ENCODE assay signal across 9 cellular contexts in genomic region chr4:73589887-73590801, GRCh38. TPM values are rescaled to one million over a fixed set of nuclear protein-coding genes. Genes with fewer than 3 reads are reported as not detected.
DNase-seq lines count a peak whose midpoint lies in the region; ATAC-seq and TF ChIP-seq lines count a peak whose summit lies in the region.
"Had no signal": no experiment of that assay in that cellular context is flagged by ENCODE, and none has a peak within 500 bp of the region (broad histone marks: within the 10 kb centered on the region; RNA-seq: fewer than 3 reads in every experiment).

No MANE protein-coding gene starts in this region.

- DNase-seq in NOMO-1 treated with DMSO at 0.1 percent for 48 hours (lab: John Stamatoyannopoulos, UW; ENCODE audit: unreplicated experiment) (peak; percentile 91), progenitor cell of endocrine pancreas (ENCODE audit: low spot score, unreplicated experiment) (no peak), NCI-H2227 (lab: John Stamatoyannopoulos, UW; ENCODE audit: unreplicated experiment) (no peak), nephron progenitor cell (no peak)
- DNase-seq in activated CD4-positive, CD25-positive, alpha-beta regulatory T cell treated with anti-CD3 and anti-CD28 coated beads, Interleukin-2, amount 50 U/mL, for 72 hours = no peak
- no peak for DNase-seq in stimulated activated CD4-positive, alpha-beta T cell treated with anti-CD3 and anti-CD28 coated beads, Interleukin-1b, Interleukin-23, amount 100 ng/mL, for 48 hours

- H3K4me1 Mint-ChIP-seq in progenitor cell of endocrine pancreas (ENCODE audit: low read depth) (peaks cover 28% of the 10 kb centered on the region), nephron progenitor cell (no peaks in the 10 kb centered on the region)

- no peaks in the 10 kb centered on the region for H3K27me3 Mint-ChIP-seq in progenitor cell of endocrine pancreas
- no peaks in the 10 kb centered on the region for H3K27me3 Mint-ChIP-seq in nephron progenitor cell (ENCODE audit: low read depth, poor library complexity)

- H3K9me3 Mint-ChIP-seq in progenitor cell of endocrine pancreas (ENCODE audit: low read depth) (no peaks in the 10 kb centered on the region), nephron progenitor cell (no peaks in the 10 kb centered on the region)

- peak overlapping the region; percentile 81 for H3K27ac Mint-ChIP-seq in progenitor cell of endocrine pancreas
- no peak overlapping the region for H3K27ac Mint-ChIP-seq in nephron progenitor cell

- TF ChIP-seq CTCF in progenitor cell of endocrine pancreas (IDR thresholded peaks at IDR 0.05; ENCODE audit: unreplicated experiment) (no peak), nephron progenitor cell (IDR thresholded peaks at IDR 0.05) (no peak)

- peak overlapping the region; percentile 19 for H3K4me3 Mint-ChIP-seq in progenitor cell of endocrine pancreas (ENCODE audit: low read depth)
- H3K4me3 Mint-ChIP-seq in nephron progenitor cell = no peak overlapping the region

- ATAC-seq in GM19395 (IDR thresholded peaks at IDR 0.05; ENCODE audit: unreplicated experiment) (peak; percentile 94), HG03196 (IDR thresholded peaks at IDR 0.05; ENCODE audit: unreplicated experiment) (peak; percentile 94)

- H3K36me3 Mint-ChIP-seq in progenitor cell of endocrine pancreas (ENCODE audit: insufficient read depth) (peaks cover 1% of the 10 kb centered on the region), nephron progenitor cell (ENCODE audit: low read depth) (no peaks in the 10 kb centered on the region)

RNA-seq across cellular contexts. Expression of gene RASSF6, which starts 30.1 kb away (rescaled TPM):
- total RNA-seq in progenitor cell of endocrine pancreas = 10.1 and 10.6 TPM in 2 replicates
- total RNA-seq: glomerular endothelial cell had no signal
